Comparison of ENCODE assay signal across 8 cellular contexts in genomic region chr3:182682263-182683229, GRCh38.
A peak's percentile ranks its signal among the peaks of the same experiment; 100 is the strongest.
DNase-seq lines count a peak whose midpoint lies in the region; ATAC-seq and TF ChIP-seq lines count a peak whose summit lies in the region.

No MANE protein-coding gene starts in this region.

- peaks cover 20% of the 10 kb centered on the region for H3K4me1 Mint-ChIP-seq in brain

- no peaks in the 10 kb centered on the region for H3K36me3 Mint-ChIP-seq in brain

- H3K4me1 ChIP-seq in ES-I3 (ENCODE audit: insufficient read depth, low read length) (no peaks in the 10 kb centered on the region), KMS-11 (ENCODE audit: low read depth, poor library complexity, severe bottlenecking) (peaks cover 25% of the 10 kb centered on the region)

- H2AFZ ChIP-seq in KMS-11 (ENCODE audit: low read depth), result peak overlapping the region; percentile 99

- peak; percentile 88 for ATAC-seq in GM21723 (IDR thresholded peaks at IDR 0.05; ENCODE audit: unreplicated experiment)

- H3K4me3 ChIP-seq in KMS-11 (IDR thresholded peaks at IDR 0.05; ENCODE audit: insufficient read depth, low read depth, low read length), result peak overlapping the region; percentile 84

- DNase-seq in T-helper 22 cell (ENCODE audit: low read depth) (peak; percentile 7), iPS-NIHi7 (ENCODE audit: extremely low spot score) (peak; percentile 89), OCI-M2 (lab: John Stamatoyannopoulos, UW; ENCODE audit: unreplicated experiment) (no peak)
- DNase-seq in stimulated activated CD4-positive, alpha-beta T cell treated with anti-CD3 and anti-CD28 coated beads, Interleukin-12 subunit alpha, Interleukin-12 subunit beta, amount 100 ng/mL, for 48 hours (ENCODE audit: low read depth in 2 of 3, low spot score in 1 of 3), result peak; percentile 21 to 51 (median 28)

- H3K27me3 Mint-ChIP-seq in brain, result no peaks in the 10 kb centered on the region

- TF ChIP-seq CTCF in KMS-11 (conservative IDR thresholded peaks at IDR 0.05; ENCODE audit: low read depth, low read length) (no peak), brain (conservative IDR thresholded peaks at IDR 0.05) (peak; percentile 46 to 71)

- H3K27ac ChIP-seq in KMS-11, result peak overlapping the region; percentile 95

- peak overlapping the region; percentile 83 for H3K4me2 ChIP-seq in KMS-11

- no peaks in the 10 kb centered on the region for H4K20me1 ChIP-seq in KMS-11 (ENCODE audit: insufficient read depth)

- H3K36me3 ChIP-seq in ES-I3 (ENCODE audit: insufficient read depth, low read length) (no peaks in the 10 kb centered on the region), KMS-11 (ENCODE audit: insufficient read depth) (no peaks in the 10 kb centered on the region)

- peak overlapping the region; percentile 69 to 89 (median 86) for H3K27ac Mint-ChIP-seq in brain

- peak overlapping the region; percentile 77 to 88 (median 79) for H3K4me3 Mint-ChIP-seq in brain

- H3K9ac ChIP-seq in ES-I3 (ENCODE audit: low read depth, low read length), result peak overlapping the region; percentile 81
- peak overlapping the region; percentile 95 for H3K9ac ChIP-seq in KMS-11

- peaks cover 0 to 7% (median 0%) of the 10 kb centered on the region in 5 experiments for H3K9me3 Mint-ChIP-seq in brain

- no peaks in the 10 kb centered on the region for H3K9me3 ChIP-seq in ES-I3 (ENCODE audit: control insufficient read depth, insufficient read depth, low read length)

- no peaks in the 10 kb centered on the region for H3K79me2 ChIP-seq in KMS-11 (ENCODE audit: insufficient read depth, low read depth)

- H3K27me3 ChIP-seq in KMS-11 (ENCODE audit: insufficient read depth, low read depth), result no peaks in the 10 kb centered on the region
